ENCODE assay signal across 1 cellular context in genomic region chr2:113757059-113757657, GRCh38.
TF ChIP-seq lines count a peak whose summit lies in the region.

No MANE protein-coding gene starts in this region.

TF ChIP-seq in GM12878, 131 proteins besides CTCF, POLR2A, EP300 and RAD21:
- TF ChIP-seq ZNF687 (IDR thresholded peaks at IDR 0.05) (no peak), SMAD1 (IDR thresholded peaks at IDR 0.05; ENCODE audit: low read depth, partially characterized antibody) (no peak), POLR2AphosphoS2 (IDR thresholded peaks at IDR 0.05; ENCODE audit: low read depth, low read length) (no peak), ASH2L (IDR thresholded peaks at IDR 0.05; ENCODE audit: borderline replicate concordance, low read depth) (no peak), ZBTB40 (IDR thresholded peaks at IDR 0.05; ENCODE audit: borderline replicate concordance) (0 out of 2 replicates have a peak, but pooled peaks have one; percentile 9), POLR2AphosphoS5 (IDR thresholded peaks at IDR 0.05; ENCODE audit: low read length) (0 out of 2 replicates have a peak, but pooled peaks have one; percentile 27), RB1 (IDR thresholded peaks at IDR 0.05; ENCODE audit: borderline replicate concordance) (0 out of 2 replicates have a peak, but pooled peaks have one; percentile 6), NRF1 (conservative IDR thresholded peaks at IDR 0.05; ENCODE audit: low read depth, low read length) (no peak), REST (IDR thresholded peaks at IDR 0.05; ENCODE audit: low read depth, low read length) (no peak), PBX3 (IDR thresholded peaks at IDR 0.05; ENCODE audit: insufficient replicate concordance, low read depth, low read length) (no peak), EGR1 (IDR thresholded peaks at IDR 0.05; ENCODE audit: borderline replicate concordance in 1 of 2, low read depth in 2 of 2, low read length in 2 of 2) (no peak)
